ENCODE assay signal across 10 cellular contexts in the genomic region with DNA sequence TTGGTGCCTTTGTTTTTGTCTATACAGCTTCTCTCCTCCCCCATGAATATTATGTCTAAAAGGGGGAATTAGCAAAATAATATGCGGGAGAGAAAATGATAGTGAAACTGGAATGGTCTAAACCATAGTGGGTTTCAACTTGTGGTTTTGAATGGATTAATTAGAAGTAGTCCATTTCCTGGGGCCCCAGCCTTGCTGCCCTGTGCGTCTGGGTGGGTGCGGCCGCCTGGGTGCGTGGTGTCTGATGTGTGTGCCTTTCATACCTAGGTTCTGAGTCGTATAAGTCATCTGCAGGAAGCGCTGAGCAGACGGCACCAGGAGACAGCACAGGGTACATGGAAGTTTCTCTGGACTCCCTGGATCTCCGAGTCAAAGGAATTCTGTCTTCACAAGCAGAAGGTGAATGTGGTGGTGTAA.
DNase-seq lines count a peak whose midpoint lies in the region; ATAC-seq and TF ChIP-seq lines count a peak whose summit lies in the region.
"Had no signal": no experiment of that assay in that cellular context is flagged by ENCODE, and none has a peak within 500 bp of the region (broad histone marks: within the 10 kb centered on the region; RNA-seq: fewer than 3 reads in every experiment).

No MANE protein-coding gene starts in this region.

- peaks cover 8% of the 10 kb centered on the region for H4K20me1 ChIP-seq in smooth muscle cell (ENCODE audit: low read depth)

- H3K4me1 ChIP-seq in smooth muscle cell (ENCODE audit: low read depth), result no peaks in the 10 kb centered on the region

- 36% methylated on average over 9 of the region's 9 CpGs for WGBS in smooth muscle cell (ENCODE audit: low lambda C conversion rate)

- in situ Hi-C loops in astrocyte of the spinal cord (cut with HindIII; ENCODE audit: low sequenced_read_pairs), result no loop called here

- H3K4me3 ChIP-seq in astrocyte of the spinal cord (ENCODE audit: low read depth, low read length) (no peak overlapping the region), smooth muscle cell (no peak overlapping the region)
- H3K4me3 ChIP-seq: adrenal gland, right lobe of liver had no signal

- peak; percentile 46 for DNase-seq in NAMALWA (ENCODE audit: low spot score)
- peak; percentile 76 for DNase-seq in astrocyte of the spinal cord (ENCODE audit: low read depth, low spot score)
- no peak for DNase-seq in smooth muscle cell (lab: John Stamatoyannopoulos, UW; ENCODE audit: unreplicated experiment)
- no peak for DNase-seq in COR-L47 (lab: John Stamatoyannopoulos, UW)
- DNase-seq in substantia nigra (lab: John Stamatoyannopoulos, UW), result no peak
- DNase-seq in dermis blood vessel endothelial cell, result no peak

- no peaks in the 10 kb centered on the region for H3K9me3 ChIP-seq in smooth muscle cell (replicated peaks; ENCODE audit: low read depth)
- H3K9me3 ChIP-seq: adrenal gland, right lobe of liver had no signal

- H3K79me2 ChIP-seq in smooth muscle cell (ENCODE audit: low read depth), result peaks cover 11% of the 10 kb centered on the region

- H3K4me2 ChIP-seq in smooth muscle cell, result peak overlapping the region; percentile 73

- H3K36me3 ChIP-seq in smooth muscle cell (ENCODE audit: low read depth), result peaks cover 14% of the 10 kb centered on the region

- peak; percentile 34 for ATAC-seq in GM18861 (IDR thresholded peaks at IDR 0.05; ENCODE audit: unreplicated experiment)
- ATAC-seq in HG02571 (IDR thresholded peaks at IDR 0.05; ENCODE audit: unreplicated experiment), result no peak

- TF ChIP-seq CTCF in astrocyte of the spinal cord (IDR thresholded peaks at IDR 0.05; ENCODE audit: low read depth, low read length) (no peak), smooth muscle cell (IDR thresholded peaks at IDR 0.05; ENCODE audit: borderline replicate concordance, insufficient read depth, poor library complexity, severe bottlenecking) (no peak)

- H3K27ac ChIP-seq in smooth muscle cell (ENCODE audit: low read depth), result peak overlapping the region; percentile 64
- no peak overlapping the region for H3K27ac ChIP-seq in substantia nigra (ENCODE audit: low read depth, low read length, poor library complexity, severe bottlenecking)

- H3F3A ChIP-seq in smooth muscle cell (ENCODE audit: low read depth), result no peaks in the 10 kb centered on the region

- no peaks in the 10 kb centered on the region for H3K27me3 ChIP-seq in smooth muscle cell (ENCODE audit: low read depth)
- H3K27me3 ChIP-seq: adrenal gland, right lobe of liver had no signal

- H2AFZ ChIP-seq in smooth muscle cell (ENCODE audit: low read depth), result no peak overlapping the region

- H3K9ac ChIP-seq in smooth muscle cell (ENCODE audit: low read depth), result no peak overlapping the region

Comparison
In these comparisons a context has a peak if more than half of its experiments do, and no peak if none do; other contexts are left out.
1. DNase-seq: peak in NAMALWA (single experiment) and astrocyte of the spinal cord (single experiment); none in smooth muscle cell (single experiment), COR-L47 (single experiment), substantia nigra (0 of 49) and dermis blood vessel endothelial cell (single experiment).